20 cellular contexts compared by ENCODE assay signal in the genomic region with DNA sequence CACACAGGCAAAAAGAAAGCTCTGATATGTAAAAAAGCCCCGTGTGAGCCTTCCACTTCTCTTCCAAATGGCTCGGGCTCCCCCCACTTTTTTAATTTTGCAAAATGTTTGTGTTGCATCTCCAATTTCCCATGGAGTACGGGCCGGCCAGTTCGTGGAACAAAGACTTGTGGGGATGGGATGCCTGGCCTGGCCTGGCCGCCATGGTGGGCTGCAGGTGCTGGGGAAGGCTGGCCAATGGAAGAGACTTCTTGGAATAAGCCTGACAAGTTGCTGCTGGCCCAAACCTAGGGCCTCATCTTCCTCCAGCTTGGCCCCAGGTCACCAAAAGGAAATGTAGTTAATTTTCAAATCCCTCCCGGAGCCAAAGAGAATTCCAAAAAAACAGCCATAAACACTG.
"Had no signal": no experiment of that assay in that cellular context is flagged by ENCODE, and none has a peak within 500 bp of the region (broad histone marks: within the 10 kb centered on the region; RNA-seq: fewer than 3 reads in every experiment).

No MANE protein-coding gene starts in this region.

- H3K27ac ChIP-seq: dorsolateral prefrontal cortex, hepatocyte, right lobe of liver, tibial artery, upper lobe of left lung, vagina had no signal

- H3K4me3 ChIP-seq: dorsolateral prefrontal cortex, hepatocyte, right lobe of liver, skin epidermis, tibial artery, upper lobe of left lung, vagina had no signal

- H3K36me3 ChIP-seq: right lobe of liver, tibial artery, upper lobe of left lung, vagina had no signal

- H3K4me1 ChIP-seq: right lobe of liver, tibial artery had no signal

- H3K4me3 Mint-ChIP-seq: central memory CD8-positive, alpha-beta T cell; naive thymus-derived CD4-positive, alpha-beta T cell; neural crest cell; stimulated activated naive B cell treated with anti-CD40 and anti-IgM and Interleukin-4, amounts not matched to agents 10 μg/mL and 1 μg/mL and 100 μg/mL, for 72 hours had no signal

- DNase-seq: cortex of kidney; dorsolateral prefrontal cortex; effector CD8-positive, alpha-beta T cell; foreskin fibroblast; kidney; left cardiac atrium; mammary epithelial cell; naive thymus-derived CD4-positive, alpha-beta T cell; right lobe of liver; stimulated activated CD4-positive, alpha-beta T cell treated with anti-CD3 and anti-CD28 coated beads, Interleukin-2, amount 100 ng/mL, for 24 hours; stimulated activated CD4-positive, alpha-beta T cell treated with anti-CD3 and anti-CD28 coated beads, Interleukin-4, amount 100 ng/mL, for 4 hours; stimulated activated naive B cell treated with anti-CD40 and anti-IgM and Interleukin-4, amounts not matched to agents 10 μg/mL and 1 μg/mL and 100 μg/mL, for 72 hours had no signal

- H3K9me3 Mint-ChIP-seq: central memory CD8-positive, alpha-beta T cell had no signal

- H3K27me3 ChIP-seq: hepatocyte, right lobe of liver, tibial artery, upper lobe of left lung, vagina had no signal

- ATAC-seq: esophagus mucosa; naive thymus-derived CD4-positive, alpha-beta T cell; right lobe of liver; stimulated activated naive B cell treated with anti-CD40 and anti-IgM and Interleukin-4, amounts not matched to agents 10 μg/mL and 1 μg/mL and 100 μg/mL, for 72 hours had no signal

- H3K9me3 ChIP-seq: right lobe of liver, vagina had no signal

- H3K36me3 Mint-ChIP-seq: stimulated activated naive B cell treated with anti-CD40 and anti-IgM and Interleukin-4, amounts not matched to agents 10 μg/mL and 1 μg/mL and 100 μg/mL, for 72 hours had no signal

- H3K27ac Mint-ChIP-seq: naive thymus-derived CD4-positive, alpha-beta T cell; stimulated activated naive B cell treated with anti-CD40 and anti-IgM and Interleukin-4, amounts not matched to agents 10 μg/mL and 1 μg/mL and 100 μg/mL, for 72 hours had no signal

- H3K4me1 Mint-ChIP-seq: central memory CD8-positive, alpha-beta T cell; naive thymus-derived CD4-positive, alpha-beta T cell; neural crest cell; stimulated activated naive B cell treated with anti-CD40 and anti-IgM and Interleukin-4, amounts not matched to agents 10 μg/mL and 1 μg/mL and 100 μg/mL, for 72 hours had no signal
